Comparison of ENCODE assay signal across 9 cellular contexts in genomic region chr16:31428277-31428597, GRCh38. TPM values are rescaled to one million over a fixed set of nuclear protein-coding genes. Genes with fewer than 3 reads are reported as not detected.
A peak's percentile ranks its signal among the peaks of the same experiment; 100 is the strongest.
DNase-seq lines count a peak whose midpoint lies in the region; ATAC-seq, FAIRE-seq and TF ChIP-seq lines count a peak whose summit lies in the region.
"Had no signal": no experiment of that assay in that cellular context is flagged by ENCODE, and none has a peak within 500 bp of the region (broad histone marks: within the 10 kb centered on the region; RNA-seq: fewer than 3 reads in every experiment).

TSS of gene COX6A2 (minus strand) at chr16:31428360. CDS start at chr16:31428325, 35 bp downstream.

- H3K27ac Mint-ChIP-seq in activated naive CD4-positive, alpha-beta T cell treated with anti-CD3 and anti-CD28 coated beads, Interleukin-2, amount 50 U/mL, for 24 hours = peak within 1 kb of the TSS; percentile 12
- H3K27ac Mint-ChIP-seq in naive thymus-derived CD8-positive, alpha-beta T cell = peak within 1 kb of the TSS in 4 of 10 donors; percentile 9 to 72 (median 64)

- POLR2A ChIA-PET in naive thymus-derived CD8-positive, alpha-beta T cell (lab: Charles Lee) = interaction anchor here (1.1 kb wide), 1 partner anchor 27 kb away, joined by 3 read pairs; no protein-coding TSS in a partner anchor

- no peaks in the 10 kb centered on the region for H3K36me3 ChIP-seq in upper lobe of right lung
- H3K36me3 ChIP-seq: WERI-Rb-1 had no signal

- no peak for ATAC-seq in naive thymus-derived CD8-positive, alpha-beta T cell
- ATAC-seq in upper lobe of right lung (peak; percentile 8), HG02623 (IDR thresholded peaks at IDR 0.05; ENCODE audit: unreplicated experiment) (no peak)
- no peak for ATAC-seq in activated T-cell treated with anti-CD3 and anti-CD28 coated beads, Interleukin-2, amount 50 U/mL, for 4 hours

- H3K27me3 ChIP-seq in upper lobe of right lung = no peaks in the 10 kb centered on the region

- H3K4me3 ChIP-seq in fibroblast of pulmonary artery (replicated peaks; ENCODE audit: low read depth, low read length) = peak within 1 kb of the TSS; percentile 32
- H3K4me3 ChIP-seq in upper lobe of right lung = peak within 1 kb of the TSS; percentile 41

- H3K27ac ChIP-seq in upper lobe of right lung = no peak within 1 kb of the TSS
- H3K27ac ChIP-seq: WERI-Rb-1 had no signal

- intact Hi-C loops in upper lobe of right lung (cut with DNase I) = no loop called here

- no peaks in the 10 kb centered on the region for H3K4me1 Mint-ChIP-seq in activated naive CD4-positive, alpha-beta T cell treated with anti-CD3 and anti-CD28 coated beads, Interleukin-2, amount 50 U/mL, for 24 hours
- H3K4me1 Mint-ChIP-seq in naive thymus-derived CD8-positive, alpha-beta T cell = peaks cover 0 to 24% (median 5%) of the 10 kb centered on the region in 4 donors
- peaks cover 5% of the 10 kb centered on the region for H3K4me1 Mint-ChIP-seq in activated T-cell treated with anti-CD3 and anti-CD28 coated beads, Interleukin-2, amount 50 U/mL, for 4 hours (ENCODE audit: low read depth)

- H3K4me1 ChIP-seq in upper lobe of right lung = peaks cover 4% of the 10 kb centered on the region

- no peaks in the 10 kb centered on the region for H3K9me3 Mint-ChIP-seq in activated naive CD4-positive, alpha-beta T cell treated with anti-CD3 and anti-CD28 coated beads, Interleukin-2, amount 50 U/mL, for 24 hours
- no peaks in the 10 kb centered on the region for H3K9me3 Mint-ChIP-seq in naive thymus-derived CD8-positive, alpha-beta T cell
- no peaks in the 10 kb centered on the region for H3K9me3 Mint-ChIP-seq in activated T-cell treated with anti-CD3 and anti-CD28 coated beads, Interleukin-2, amount 50 U/mL, for 4 hours

- TF ChIP-seq CTCF in fibroblast of pulmonary artery (IDR thresholded peaks at IDR 0.05; ENCODE audit: low read length, missing control alignments) (no peak), upper lobe of right lung (IDR thresholded peaks at IDR 0.05) (no peak)

- no peaks in the 10 kb centered on the region for H3K27me3 Mint-ChIP-seq in activated naive CD4-positive, alpha-beta T cell treated with anti-CD3 and anti-CD28 coated beads, Interleukin-2, amount 50 U/mL, for 24 hours
- H3K27me3 Mint-ChIP-seq in naive thymus-derived CD8-positive, alpha-beta T cell = peaks cover 2 to 24% (median 6%) of the 10 kb centered on the region in 5 donors
- peaks cover 14% of the 10 kb centered on the region for H3K27me3 Mint-ChIP-seq in activated T-cell treated with anti-CD3 and anti-CD28 coated beads, Interleukin-2, amount 50 U/mL, for 4 hours (ENCODE audit: low read depth)

- FAIRE-seq in GM19239 (lab: Jason Lieb, UNC) = no peak

- H3K9me3 ChIP-seq in upper lobe of right lung = no peaks in the 10 kb centered on the region

- peak within 1 kb of the TSS; percentile 23 for H3K4me3 Mint-ChIP-seq in activated naive CD4-positive, alpha-beta T cell treated with anti-CD3 and anti-CD28 coated beads, Interleukin-2, amount 50 U/mL, for 24 hours
- H3K4me3 Mint-ChIP-seq in naive thymus-derived CD8-positive, alpha-beta T cell = peak within 1 kb of the TSS; percentile 47 to 74 (median 67)
- H3K4me3 Mint-ChIP-seq in activated T-cell treated with anti-CD3 and anti-CD28 coated beads, Interleukin-2, amount 50 U/mL, for 4 hours = no peak within 1 kb of the TSS

- DNase-seq in activated naive CD4-positive, alpha-beta T cell treated with Interleukin-2 at 50 U/mL for 16 hours = no peak
- DNase-seq in fibroblast of pulmonary artery (ENCODE audit: low read depth) = no peak
- no peak for DNase-seq in naive thymus-derived CD8-positive, alpha-beta T cell
- peak; percentile 40 for DNase-seq in upper lobe of right lung
- no peak for DNase-seq in activated T-cell treated with anti-CD3 and anti-CD28 coated beads, Interleukin-2, amount 50 U/mL, for 4 hours
- no peak for DNase-seq in GM19239 (ENCODE audit: insufficient read length, low spot score)
- DNase-seq: WERI-Rb-1 had no signal

- H3K36me3 Mint-ChIP-seq in activated naive CD4-positive, alpha-beta T cell treated with anti-CD3 and anti-CD28 coated beads, Interleukin-2, amount 50 U/mL, for 24 hours = no peaks in the 10 kb centered on the region
- H3K36me3 Mint-ChIP-seq in naive thymus-derived CD8-positive, alpha-beta T cell = no peaks in the 10 kb centered on the region
- no peaks in the 10 kb centered on the region for H3K36me3 Mint-ChIP-seq in activated T-cell treated with anti-CD3 and anti-CD28 coated beads, Interleukin-2, amount 50 U/mL, for 4 hours (ENCODE audit: insufficient read depth)

RNA-seq across cellular contexts. Expression of gene COX6A2, which starts in this region (rescaled TPM):
- total RNA-seq in naive thymus-derived CD8-positive, alpha-beta T cell = not detected
- not detected for polyA plus RNA-seq in naive thymus-derived CD8-positive, alpha-beta T cell
- not detected for total RNA-seq in upper lobe of right lung
- not detected for total RNA-seq in activated T-cell treated with anti-CD3 and anti-CD28 coated beads, Interleukin-2, amount 50 U/mL, for 4 hours

Comparison
In these comparisons a context has a peak if more than half of its experiments do, and no peak if none do; other contexts are left out.
1. Peak in DNase-seq, ATAC-seq and H3K4me3 ChIP-seq in upper lobe of right lung; RNA of the gene not detected or under 1 TPM.